Comparison of ENCODE assay signal across 31 cellular contexts in genomic region chr9:93726147-93726546, GRCh38.
"Had no signal": no experiment of that assay in that cellular context is flagged by ENCODE, and none has a peak within 500 bp of the region (broad histone marks: within the 10 kb centered on the region; RNA-seq: fewer than 3 reads in every experiment).

No MANE protein-coding gene starts in this region.

- H3K4me3 ChIP-seq: adrenal gland, body of pancreas, breast epithelium had no signal

- H3K4me1 ChIP-seq: adrenal gland, body of pancreas, breast epithelium had no signal

- H3K9me3 ChIP-seq: adrenal gland, body of pancreas had no signal

- H3K27ac Mint-ChIP-seq: activated B cell treated with CpG ODN at 0.5 μM for 24 hours; activated CD4-positive, alpha-beta memory T cell treated with anti-CD3 and anti-CD28 coated beads for 36 hours; activated CD4-positive, alpha-beta T cell treated with anti-CD3 and anti-CD28 coated beads, Interleukin-2, amount 10 ng/mL, durations not matched to agents 24 days and 14 days; activated CD8-positive, alpha-beta T cell treated with anti-CD3 and anti-CD28 coated beads for 36 hours; activated naive CD4-positive, alpha-beta T cell treated with anti-CD3 and anti-CD28 coated beads for 36 hours; activated naive CD8-positive, alpha-beta T cell treated with anti-CD3 and anti-CD28 coated beads for 36 hours; activated T-cell treated with anti-CD3 and anti-CD28 coated beads, Interleukin-2, amount 50 U/mL, for 72 hours; activated T-helper 1 cell treated with anti-CD3 and anti-CD28 coated beads, Interleukin-12 subunit alpha, Interleukin-12 subunit beta, Interleukin-2, Interleukin-4 antibody, amounts not matched to agents 30 ng/mL and 10 ng/mL and 1 ng/mL, durations not matched to agents 14 hours and 24 hours and 36 hours; activated T-helper 17 cell treated with anti-CD3 and anti-CD28 coated beads, Interleukin-2, amount 50 U/mL, for 72 hours; T-helper 17 cell had no signal

- H3K27me3 ChIP-seq: body of pancreas, brain microvascular endothelial cell had no signal

- H3K27ac ChIP-seq: adrenal gland, body of pancreas, brain microvascular endothelial cell, breast epithelium, VCaP had no signal

- DNase-seq: activated B cell treated with CpG ODN at 0.5 μM for 24 hours; activated CD4-positive, alpha-beta memory T cell treated with anti-CD3 and anti-CD28 coated beads for 36 hours; activated CD4-positive, alpha-beta T cell treated with anti-CD3 and anti-CD28 coated beads for 4 hours; activated CD4-positive, alpha-beta T cell treated with anti-CD3 and anti-CD28 coated beads, Interleukin-2, amount 10 ng/mL, durations not matched to agents 24 days and 14 days; activated CD4-positive, alpha-beta T cell treated with anti-CD3 and anti-CD28 coated beads, Interleukin-2, amount 50 U/mL, for 1 hour; activated CD4-positive, alpha-beta T cell treated with anti-CD3 and anti-CD28 coated beads, Interleukin-2, amount 50 U/mL, for 4 hours; activated CD4-positive, CD25-positive, alpha-beta regulatory T cell treated with anti-CD3 and anti-CD28 coated beads, Interleukin-2, amount 50 U/mL, for 72 hours; activated CD8-positive, alpha-beta memory T cell treated with anti-CD3 and anti-CD28 coated beads, Interleukin-2, amount 50 U/mL, for 4 hours; activated CD8-positive, alpha-beta T cell treated with anti-CD3 and anti-CD28 coated beads for 36 hours; activated effector memory CD4-positive, alpha-beta T cell treated with anti-CD3 and anti-CD28 coated beads, Interleukin-2, amount 50 U/mL, for 16 hours; activated gamma-delta T cell treated with Interleukin-2 at 50 U/mL for 16 hours; activated naive CD4-positive, alpha-beta T cell; activated naive CD4-positive, alpha-beta T cell treated with anti-CD3 and anti-CD28 coated beads for 36 hours; activated naive CD4-positive, alpha-beta T cell treated with anti-CD3 and anti-CD28 coated beads, Interleukin-2, amount 50 U/mL, for 16 hours; activated naive CD8-positive, alpha-beta T cell treated with anti-CD3 and anti-CD28 coated beads for 36 hours; activated T-cell treated with anti-CD3 and anti-CD28 coated beads for 4 hours; activated T-cell treated with anti-CD3 and anti-CD28 coated beads, Interleukin-2, amount 50 U/mL, for 1 hour; activated T-cell treated with anti-CD3 and anti-CD28 coated beads, Interleukin-2, amount 50 U/mL, for 4 hours; activated T-cell treated with anti-CD3 and anti-CD28 coated beads, Interleukin-2, amount 50 U/mL, for 72 hours; adrenal gland; amniotic stem cell; aorta; body of pancreas; brain microvascular endothelial cell; central memory CD4-positive, alpha-beta T cell; T-helper 17 cell had no signal

- H3K36me3 Mint-ChIP-seq: activated CD4-positive, alpha-beta memory T cell treated with anti-CD3 and anti-CD28 coated beads for 36 hours; activated naive CD8-positive, alpha-beta T cell treated with anti-CD3 and anti-CD28 coated beads for 36 hours had no signal

- H3K4me3 Mint-ChIP-seq: activated B cell treated with CpG ODN at 0.5 μM for 24 hours; activated CD4-positive, alpha-beta memory T cell treated with anti-CD3 and anti-CD28 coated beads for 36 hours; activated CD4-positive, alpha-beta T cell treated with anti-CD3 and anti-CD28 coated beads, Interleukin-2, amount 10 ng/mL, durations not matched to agents 24 days and 14 days; activated CD8-positive, alpha-beta T cell treated with anti-CD3 and anti-CD28 coated beads for 36 hours; activated naive CD4-positive, alpha-beta T cell treated with anti-CD3 and anti-CD28 coated beads for 36 hours; activated naive CD8-positive, alpha-beta T cell treated with anti-CD3 and anti-CD28 coated beads for 36 hours; activated T-cell treated with anti-CD3 and anti-CD28 coated beads, Interleukin-2, amount 50 U/mL, for 4 hours; activated T-cell treated with anti-CD3 and anti-CD28 coated beads, Interleukin-2, amount 50 U/mL, for 72 hours; activated T-helper 1 cell treated with anti-CD3 and anti-CD28 coated beads, Interleukin-12 subunit alpha, Interleukin-12 subunit beta, Interleukin-2, Interleukin-4 antibody, amounts not matched to agents 30 ng/mL and 10 ng/mL and 1 ng/mL, durations not matched to agents 14 hours and 24 hours and 36 hours; activated T-helper 17 cell treated with anti-CD3 and anti-CD28 coated beads, Interleukin-2, amount 50 U/mL, for 72 hours; T-helper 17 cell had no signal

- H3K36me3 ChIP-seq: adrenal gland, brain microvascular endothelial cell, breast epithelium had no signal

- H3K9me3 Mint-ChIP-seq: activated B cell treated with CpG ODN at 0.5 μM for 24 hours; activated naive CD4-positive, alpha-beta T cell treated with anti-CD3 and anti-CD28 coated beads, Interleukin-2, amount 50 U/mL, for 72 hours; activated T-cell treated with anti-CD3 and anti-CD28 coated beads, Interleukin-2, amount 50 U/mL, for 4 hours had no signal

- H3K4me1 Mint-ChIP-seq: activated B cell treated with CpG ODN at 0.5 μM for 24 hours; activated CD4-positive, alpha-beta T cell treated with anti-CD3 and anti-CD28 coated beads, Interleukin-2, amount 10 ng/mL, durations not matched to agents 24 days and 14 days; activated naive CD8-positive, alpha-beta T cell treated with anti-CD3 and anti-CD28 coated beads for 36 hours; activated T-helper 17 cell treated with anti-CD3 and anti-CD28 coated beads, Interleukin-2, amount 50 U/mL, for 72 hours; T-helper 17 cell had no signal
